ENCODE assay signal across 18 cellular contexts in genomic region chr14:63972323-63972932, GRCh38.
DNase-seq lines count a peak whose midpoint lies in the region; ATAC-seq and TF ChIP-seq lines count a peak whose summit lies in the region.
"Had no signal": no experiment of that assay in that cellular context is flagged by ENCODE, and none has a peak within 500 bp of the region (broad histone marks: within the 10 kb centered on the region; RNA-seq: fewer than 3 reads in every experiment).

No MANE protein-coding gene starts in this region.

- DNase-seq in COR-L47 (lab: John Stamatoyannopoulos, UW) (peak; percentile 14), GM13977 (ENCODE audit: low spot score) (peak; percentile 19), NCI-H1105 treated with DMSO at 0.1 percent for 48 hours (lab: John Stamatoyannopoulos, UW) (peak; percentile 77), midbrain (lab: John Stamatoyannopoulos, UW) (no peak), DMS114 treated with DMSO at 0.1 percent for 48 hours (lab: John Stamatoyannopoulos, UW; ENCODE audit: unreplicated experiment) (no peak)
- DNase-seq: activated CD4-positive, alpha-beta memory T cell treated with anti-CD3 and anti-CD28 coated beads, Interleukin-2, amount 10 ng/mL, durations not matched to agents 7 days and 5 days; activated naive CD4-positive, alpha-beta T cell treated with anti-CD3 and anti-CD28 coated beads, Interleukin-2, amount 50 U/mL, for 16 hours; activated T-cell treated with anti-CD3 and anti-CD28 coated beads, Interleukin-2, amount 50 U/mL, for 4 hours; CD8-positive, alpha-beta memory T cell; IMR-90; naive thymus-derived CD4-positive, alpha-beta T cell; posterior cingulate gyrus; SIG-M5; T-helper 2 cell; upper lobe of left lung had no signal

- no peaks in the 10 kb centered on the region for H3K36me3 ChIP-seq in OCI-LY3 (replicated peaks; ENCODE audit: low read depth, low read length)

- no peak for TF ChIP-seq CTCF in GM13977 (IDR thresholded peaks at IDR 0.05; ENCODE audit: extremely low read depth, insufficient read depth, missing control alignments)
- no peak for TF ChIP-seq CTCF in OCI-LY3 (IDR thresholded peaks at IDR 0.05; ENCODE audit: low read depth, low read length)

- in situ Hi-C loops in GM13977 (cut with MboI; ENCODE audit: low pct_unique_long_range_greater_than_20kb, low sequenced_read_pairs, unreplicated experiment): no loop called here

- H3K9ac ChIP-seq in OCI-LY3 (ENCODE audit: low read length): no peak overlapping the region

- H4K20me1 ChIP-seq in OCI-LY3 (ENCODE audit: insufficient read depth, low read length): no peaks in the 10 kb centered on the region

- peaks cover 26% of the 10 kb centered on the region for H3K4me1 ChIP-seq in OCI-LY3 (ENCODE audit: low read length)
- H3K4me1 ChIP-seq: upper lobe of left lung had no signal

- H3K27me3 ChIP-seq in OCI-LY3 (ENCODE audit: low read depth, low read length): no peaks in the 10 kb centered on the region
- H3K27me3 ChIP-seq: upper lobe of left lung had no signal

- peak overlapping the region; percentile 21 for H3K4me2 ChIP-seq in OCI-LY3 (ENCODE audit: low read length)

- no peak overlapping the region for H3K4me3 ChIP-seq in OCI-LY3 (ENCODE audit: low read length)
- H3K4me3 ChIP-seq: upper lobe of left lung had no signal

- H2AFZ ChIP-seq in OCI-LY3 (ENCODE audit: low read depth, low read length): peak overlapping the region; percentile 1; the same call in 1 of the 2 replicates

- peak overlapping the region; percentile 22; the same call in 1 of the 2 replicates for H3K27ac ChIP-seq in OCI-LY3 (ENCODE audit: low read length)
- H3K27ac ChIP-seq: upper lobe of left lung had no signal

- H3K79me2 ChIP-seq in OCI-LY3 (ENCODE audit: low read length): no peaks in the 10 kb centered on the region

- H3K9me3 ChIP-seq in OCI-LY3 (ENCODE audit: insufficient read depth, low read length): no peaks in the 10 kb centered on the region
- H3K9me3 ChIP-seq: upper lobe of left lung had no signal

- ATAC-seq in GM21717 (IDR thresholded peaks at IDR 0.05; ENCODE audit: unreplicated experiment) (no peak), HG03439 (IDR thresholded peaks at IDR 0.05; ENCODE audit: unreplicated experiment) (no peak)
- ATAC-seq: activated T-cell treated with anti-CD3 and anti-CD28 coated beads, Interleukin-2, amount 50 U/mL, for 4 hours; naive thymus-derived CD4-positive, alpha-beta T cell had no signal

Comparison
In these comparisons a context has a peak if more than half of its experiments do, and no peak if none do; other contexts are left out.
1. DNase-seq: peak in COR-L47 (single experiment), GM13977 (single experiment) and NCI-H1105 treated with DMSO at 0.1 percent for 48 hours (single experiment); none in midbrain (single experiment) and DMS114 treated with DMSO at 0.1 percent for 48 hours (single experiment).